Comparison of ENCODE assay signal across 8 cellular contexts in genomic region chr3:69013256-69014021, GRCh38. TPM values are rescaled to one million over a fixed set of nuclear protein-coding genes. Genes with fewer than 3 reads are reported as not detected.
DNase-seq lines count a peak whose midpoint lies in the region; ATAC-seq and TF ChIP-seq lines count a peak whose summit lies in the region.

Gene EOGT (minus strand): TSS chr3:69013684. CDS start chr3:69009846, 3,838 bp downstream.

- peak within 1 kb of the TSS; percentile 85 for H3K4me3 Mint-ChIP-seq in activated B cell treated with CpG ODN at 0.5 μM for 24 hours

- POLR2A ChIA-PET in activated B cell treated with CpG ODN at 0.5 μM for 24 hours (lab: Charles Lee), result interaction anchor here (0.6 to 2.5 kb wide), 6 partner anchors 39 to 77 kb away, joined by 3 to 9 read pairs (median 4); partner anchors contain the start of genes ARL6IP5 and TMF1

- CTCF ChIA-PET in activated B cell treated with CpG ODN at 0.5 μM for 24 hours (lab: Charles Lee), result interaction anchor here (0.8 to 1.5 kb wide), 5 partner anchors 18 to 109 kb away, joined by 3 to 4 read pairs (median 3); partner anchors contain the start of genes LMOD3 and TMF1

- peak within 1 kb of the TSS; percentile 73 for H3K4me3 ChIP-seq in cardiac fibroblast (replicated peaks in 1 of 2; ENCODE audit: low read depth in 2 of 2, low read length in 2 of 2)

- H3K27me3 Mint-ChIP-seq in activated B cell treated with CpG ODN at 0.5 μM for 24 hours, result no peaks in the 10 kb centered on the region

- H3K9me3 Mint-ChIP-seq in activated B cell treated with CpG ODN at 0.5 μM for 24 hours, result no peaks in the 10 kb centered on the region

- ATAC-seq in GM18502 (IDR thresholded peaks at IDR 0.05; ENCODE audit: poor library complexity, unreplicated experiment) (peak; percentile 86), HG02943 (IDR thresholded peaks at IDR 0.05; ENCODE audit: low read depth, unreplicated experiment) (peak; percentile 75), activated B cell treated with CpG ODN at 0.5 μM for 24 hours (ENCODE audit: low read depth) (peak; percentile 88)

- intact Hi-C loops in activated B cell treated with CpG ODN at 0.5 μM for 24 hours (cut with micrococcal nuclease), result loop anchor here (1.0 kb wide), 3 partner anchors 39 to 293 kb away; partner anchors contain the start of genes ARL6IP5 and TMF1

- H3K36me3 Mint-ChIP-seq in activated B cell treated with CpG ODN at 0.5 μM for 24 hours (ENCODE audit: low read depth), result peaks cover 7% of the 10 kb centered on the region

- peak within 1 kb of the TSS; percentile 61 for H3K27ac Mint-ChIP-seq in activated B cell treated with CpG ODN at 0.5 μM for 24 hours

- peaks cover 9% of the 10 kb centered on the region for H3K4me1 Mint-ChIP-seq in activated B cell treated with CpG ODN at 0.5 μM for 24 hours

- no peak for TF ChIP-seq CTCF in activated B cell treated with CpG ODN at 0.5 μM for 24 hours (IDR thresholded peaks at IDR 0.05)
- peak; percentile 45 for TF ChIP-seq CTCF in cardiac fibroblast (IDR thresholded peaks at IDR 0.05; ENCODE audit: low read depth, low read length)

- peak; percentile 88 for DNase-seq in 8988T
- peak; percentile 67 for DNase-seq in NCI-H2196 (lab: John Stamatoyannopoulos, UW; ENCODE audit: unreplicated experiment)
- peak; percentile 80 for DNase-seq in activated B cell treated with CpG ODN at 0.5 μM for 24 hours
- peak; percentile 87 to 92 for DNase-seq in cardiac fibroblast (ENCODE audit: low read depth in 2 of 2)
- peak; percentile 88 for DNase-seq in iris pigment epithelial cell (ENCODE audit: low read depth)
- peak; percentile 62 to 75 for DNase-seq in stimulated activated CD4-positive, alpha-beta T cell treated with anti-CD3 and anti-CD28 coated beads, Interleukin-15, amount 100 ng/mL, for 1 hour (ENCODE audit: low read depth in 1 of 2, low spot score in 1 of 2)

RNA-seq across cellular contexts. Expression of gene EOGT, which starts in this region (rescaled TPM):
- total RNA-seq in activated B cell treated with CpG ODN at 0.5 μM for 24 hours, result 14.4 and 17.3 TPM in 2 replicates

Comparison
In these comparisons a context has a peak if more than half of its experiments do, and no peak if none do; other contexts are left out.
1. Peak in every context shown above with its lines: DNase-seq, ATAC-seq and H3K4me3 ChIP-seq.